In genomic region chr6:31530659-31531058, GRCh38 we compare ENCODE assay signal across 22 cellular contexts. TPM values are rescaled to one million over a fixed set of nuclear protein-coding genes. Genes with fewer than 3 reads are reported as not detected.
"Had no signal": no experiment of that assay in that cellular context is flagged by ENCODE, and none has a peak within 500 bp of the region (broad histone marks: within the 10 kb centered on the region; RNA-seq: fewer than 3 reads in every experiment).

No MANE protein-coding gene starts in this region.

- H3K27me3 ChIP-seq: dorsolateral prefrontal cortex, esophagus squamous epithelium, upper lobe of right lung had no signal

- H3K4me1 ChIP-seq: esophagus squamous epithelium, psoas muscle had no signal

- DNase-seq: activated CD4-positive, alpha-beta T cell treated with anti-CD3 and anti-CD28 coated beads, Interleukin-2, amount 10 ng/mL, durations not matched to agents 7 days and 5 days; activated effector memory CD4-positive, alpha-beta T cell treated with Interleukin-2 at 50 U/mL for 16 hours; amygdala; dorsolateral prefrontal cortex; esophagus squamous epithelium; foreskin melanocyte; head of caudate nucleus; natural killer cell; occipital lobe; psoas muscle; stimulated activated naive CD8-positive, alpha-beta T cell treated with anti-CD3 and anti-CD28 coated beads, Interleukin-15, Interleukin-2, amounts not matched to agents 100 U/mL and 50 U/mL, for 24 hours; T1000; upper lobe of right lung had no signal

- H3K4me3 ChIP-seq: dorsolateral prefrontal cortex, esophagus squamous epithelium, psoas muscle, upper lobe of right lung had no signal

- FAIRE-seq: endometrium had no signal

- H3K4me1 Mint-ChIP-seq: brain had no signal

- H3K9me3 ChIP-seq: esophagus squamous epithelium, psoas muscle, upper lobe of right lung had no signal

- H3K27me3 Mint-ChIP-seq: activated CD4-positive, alpha-beta T cell treated with anti-CD3 and anti-CD28 coated beads, Interleukin-2, amount 10 ng/mL, durations not matched to agents 7 days and 5 days; activated naive CD4-positive, alpha-beta T cell treated with anti-CD3 and anti-CD28 coated beads, Interleukin-2, amount 50 U/mL, for 24 hours; brain had no signal

- H3K9me3 Mint-ChIP-seq: activated CD4-positive, alpha-beta T cell treated with anti-CD3 and anti-CD28 coated beads, Interleukin-2, amount 10 ng/mL, durations not matched to agents 7 days and 5 days; activated naive CD4-positive, alpha-beta T cell treated with anti-CD3 and anti-CD28 coated beads, Interleukin-2, amount 50 U/mL, for 24 hours; brain; natural killer cell had no signal

- H3K27ac Mint-ChIP-seq: activated CD4-positive, alpha-beta T cell treated with anti-CD3 and anti-CD28 coated beads, Interleukin-2, amount 10 ng/mL, durations not matched to agents 7 days and 5 days; activated naive CD4-positive, alpha-beta T cell treated with anti-CD3 and anti-CD28 coated beads, Interleukin-2, amount 50 U/mL, for 24 hours had no signal

- H3K27ac ChIP-seq: dorsolateral prefrontal cortex, esophagus squamous epithelium, psoas muscle, upper lobe of right lung, VCaP had no signal

- H3K4me3 Mint-ChIP-seq: activated CD4-positive, alpha-beta T cell treated with anti-CD3 and anti-CD28 coated beads, Interleukin-2, amount 10 ng/mL, durations not matched to agents 7 days and 5 days; activated naive CD4-positive, alpha-beta T cell treated with anti-CD3 and anti-CD28 coated beads, Interleukin-2, amount 50 U/mL, for 24 hours; brain; natural killer cell had no signal

- ATAC-seq: natural killer cell; sciatic nerve; stimulated activated naive CD8-positive, alpha-beta T cell treated with anti-CD3 and anti-CD28 coated beads, Interleukin-15, Interleukin-2, amounts not matched to agents 100 U/mL and 50 U/mL, for 24 hours; upper lobe of right lung had no signal

RNA-seq across cellular contexts. Expression of gene MCCD1, which starts 1.9 kb away (rescaled TPM):
- total RNA-seq: activated CD4-positive, alpha-beta T cell treated with anti-CD3 and anti-CD28 coated beads, Interleukin-2, amount 10 ng/mL, durations not matched to agents 7 days and 5 days; activated CD8-positive, alpha-beta memory T cell treated with anti-CD3 and anti-CD28 coated beads for 36 hours; dorsolateral prefrontal cortex; esophagus squamous epithelium; lung microvascular endothelial cell; mononuclear cell; natural killer cell; occipital lobe; psoas muscle; sciatic nerve; temporal lobe; upper lobe of right lung had no signal
- polyA plus RNA-seq: psoas muscle had no signal
